Comparison of ENCODE assay signal across 9 cellular contexts in the genomic region with DNA sequence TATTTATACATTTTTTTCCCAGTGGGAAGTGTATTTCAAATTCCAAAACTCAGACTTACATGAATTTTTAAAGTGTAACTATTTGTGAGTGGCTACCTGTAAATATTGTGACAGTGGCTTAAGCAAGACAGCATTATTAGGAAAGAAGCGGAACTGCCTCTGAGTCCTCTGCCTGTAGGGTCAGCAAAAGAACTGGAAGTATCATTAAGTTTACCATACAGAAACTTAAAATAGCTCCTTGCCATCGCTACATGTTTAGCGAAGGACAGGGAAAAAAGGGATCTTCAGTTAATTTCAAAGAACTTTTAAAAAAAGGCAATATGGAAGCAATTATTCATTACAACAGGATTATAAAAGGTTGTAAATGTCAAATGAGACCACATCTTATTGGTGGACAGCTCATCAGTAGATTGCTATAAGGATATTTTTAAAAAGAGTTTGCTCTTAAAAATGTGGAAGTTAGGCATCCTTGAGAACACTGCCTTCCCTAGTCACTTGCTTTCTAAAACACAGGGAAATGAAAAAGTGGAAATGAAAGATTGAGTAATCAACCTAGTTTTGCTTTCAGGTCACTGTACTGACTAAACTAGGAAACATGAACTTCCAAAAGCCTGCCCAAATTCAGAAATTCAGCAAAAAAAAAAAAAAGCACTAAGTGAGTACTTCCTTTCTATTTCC. TPM values are rescaled to one million over a fixed set of nuclear protein-coding genes. Genes with fewer than 3 reads are reported as not detected.
DNase-seq lines count a peak whose midpoint lies in the region; ATAC-seq and TF ChIP-seq lines count a peak whose summit lies in the region.
"Had no signal": no experiment of that assay in that cellular context is flagged by ENCODE, and none has a peak within 500 bp of the region (broad histone marks: within the 10 kb centered on the region; RNA-seq: fewer than 3 reads in every experiment).

No MANE protein-coding gene starts in this region.

- 57% methylated on average over 3 of the region's 3 CpGs for WGBS in esophagus muscularis mucosa

- H3K4me3 ChIP-seq in Karpas-422 (ENCODE audit: low read length) (peak overlapping the region; percentile 35; the same call in 1 of the 2 replicates), esophagus muscularis mucosa (peak overlapping the region; percentile 14 to 48 (median 28)), skeletal muscle satellite cell (ENCODE audit: low read length) (no peak overlapping the region)

- H3K4me2 ChIP-seq in Karpas-422 (ENCODE audit: low read depth, low read length, poor library complexity, severe bottlenecking) (peak overlapping the region; percentile 63), skeletal muscle satellite cell (ENCODE audit: low read length) (peak overlapping the region; percentile 63)

- H3K4me1 ChIP-seq in Karpas-422 (ENCODE audit: low read length) (peaks cover 29% of the 10 kb centered on the region), esophagus muscularis mucosa (peaks cover 17 to 35% (median 24%) of the 10 kb centered on the region in 4 donors), skeletal muscle satellite cell (ENCODE audit: control insufficient read depth, insufficient read depth, low read length) (peaks cover 11% of the 10 kb centered on the region)

- H3K9ac ChIP-seq in Karpas-422 (ENCODE audit: low read length) = no peak overlapping the region; the same call in 1 of the 2 replicates
- H3K9ac ChIP-seq in skeletal muscle satellite cell (ENCODE audit: low read depth, low read length) = no peak overlapping the region

- H3K9me3 ChIP-seq in Karpas-422 (ENCODE audit: low read length) (no peaks in the 10 kb centered on the region), esophagus muscularis mucosa (no peaks in the 10 kb centered on the region), skeletal muscle satellite cell (replicated peaks; ENCODE audit: low read length) (no peaks in the 10 kb centered on the region)

- H3K27ac ChIP-seq in Karpas-422 (ENCODE audit: low read length) (no peak overlapping the region), esophagus muscularis mucosa (replicated peaks in 1 of 4) (peak overlapping the region in 3 of 4 donors; percentile 22 to 44 (median 36))

- H3K36me3 ChIP-seq in Karpas-422 (ENCODE audit: insufficient read depth, low read length) = peaks cover 7% of the 10 kb centered on the region; the same call in 1 of the 2 replicates
- H3K36me3 ChIP-seq in esophagus muscularis mucosa = peaks cover 0 to 10% (median 4%) of the 10 kb centered on the region in 4 donors
- H3K36me3 ChIP-seq in skeletal muscle satellite cell (ENCODE audit: insufficient read depth, low read length) = no peaks in the 10 kb centered on the region

- no peak for TF ChIP-seq CTCF in esophagus muscularis mucosa (IDR thresholded peaks at IDR 0.05)

- intact Hi-C loops in esophagus muscularis mucosa (cut with DNase I) = no loop called here

- no peaks in the 10 kb centered on the region for H4K20me1 ChIP-seq in Karpas-422 (ENCODE audit: insufficient read depth, low read depth, low read length)

- H3K79me2 ChIP-seq in Karpas-422 (ENCODE audit: low read length) = peaks cover 75% of the 10 kb centered on the region

- no peaks in the 10 kb centered on the region for H3K9me2 ChIP-seq in Karpas-422 (replicated peaks; ENCODE audit: insufficient read depth, low read length)

- ATAC-seq in GM18517 (IDR thresholded peaks at IDR 0.05; ENCODE audit: unreplicated experiment) (peak; percentile 32), GM18909 (IDR thresholded peaks at IDR 0.05; ENCODE audit: poor library complexity, unreplicated experiment) (no peak)

- no peak overlapping the region for H2AFZ ChIP-seq in Karpas-422 (ENCODE audit: low read length)

- DNase-seq in Karpas-422 (no peak), esophagus muscularis mucosa (ENCODE audit: extremely low spot score) (no peak), HuH-7 (ENCODE audit: low spot score) (no peak), SK-N-DZ (ENCODE audit: low spot score) (no peak), DMS114 treated with DMSO at 0.1 percent for 48 hours (lab: John Stamatoyannopoulos, UW; ENCODE audit: unreplicated experiment) (no peak)

- H3K27me3 ChIP-seq in Karpas-422 (ENCODE audit: low read length) (no peaks in the 10 kb centered on the region), esophagus muscularis mucosa (no peaks in the 10 kb centered on the region), skeletal muscle satellite cell (ENCODE audit: control insufficient read depth, insufficient read depth, low read length) (no peaks in the 10 kb centered on the region)

- no peak for TF ChIP-seq EP300 in esophagus muscularis mucosa (IDR thresholded peaks at IDR 0.05)

- TF ChIP-seq POLR2A in esophagus muscularis mucosa (IDR thresholded peaks at IDR 0.05; ENCODE audit: low read depth) = no peak

RNA-seq across cellular contexts. Expression of gene NSL1, which starts 39.2 kb away (rescaled TPM):
- 64.0 and 65.9 TPM in 2 replicates for total RNA-seq in Karpas-422 (2014; rRNA removed; shearing (Covaris generic); ENCODE audit: low replicate concordance)
- total RNA-seq in esophagus muscularis mucosa = 10 to 100 TPM; 20.0 to 42.0 (median 30.8) TPM
- total RNA-seq in skeletal muscle satellite cell (2012; rRNA removed) = 21.6 and 28.1 TPM in 2 replicates
- polyA plus RNA-seq in SK-N-DZ (2014; cell fraction: cytosol; rRNA removed) = 76.5 and 86.2 TPM in 2 replicates
- 44.6 and 87.6 TPM in 2 replicates for polyA plus RNA-seq in SK-N-DZ (2014; cell fraction: nucleus; rRNA removed)

RNA-seq across cellular contexts. Expression of gene TATDN3, which starts 39.3 kb away (rescaled TPM):
- 34.1 and 47.6 TPM in 2 replicates for total RNA-seq in Karpas-422 (2014; rRNA removed; shearing (Covaris generic); ENCODE audit: low replicate concordance)
- total RNA-seq in esophagus muscularis mucosa = 10 to 100 TPM in 3 of 4 donors, 1 to 10 TPM in 1; 9.9 to 14.1 (median 12.6) TPM
- 15.7 and 19.5 TPM in 2 replicates for total RNA-seq in skeletal muscle satellite cell (2012; rRNA removed)
- polyA plus RNA-seq in SK-N-DZ (2014; cell fraction: cytosol; rRNA removed) = 24.8 and 28.7 TPM in 2 replicates
- 22.0 and 29.3 TPM in 2 replicates for polyA plus RNA-seq in SK-N-DZ (2014; cell fraction: nucleus; rRNA removed)

RNA-seq across cellular contexts. Expression of gene BATF3, which starts 52.8 kb away (rescaled TPM):
- 4.4 and 7.7 TPM in 2 replicates for total RNA-seq in Karpas-422 (2014; rRNA removed; shearing (Covaris generic); ENCODE audit: low replicate concordance)
- total RNA-seq in esophagus muscularis mucosa = 1 to 10 TPM; 2.1 to 8.1 (median 5.9) TPM
- total RNA-seq in skeletal muscle satellite cell (2012; rRNA removed) = 1.7 and 4.8 TPM in 2 replicates
- polyA plus RNA-seq in SK-N-DZ (2014; cell fraction: cytosol; rRNA removed) = 1.6 and 4.8 TPM in 2 replicates
- polyA plus RNA-seq in SK-N-DZ (2014; cell fraction: nucleus; rRNA removed) = 0.49 and 1.3 TPM in 2 replicates
- polyA plus RNA-seq: keratinocyte had no signal
